Comparison of ENCODE assay signal across 25 cellular contexts in genomic region chr5:172280317-172280716, GRCh38.
"Had no signal": no experiment of that assay in that cellular context is flagged by ENCODE, and none has a peak within 500 bp of the region (broad histone marks: within the 10 kb centered on the region; RNA-seq: fewer than 3 reads in every experiment).

No MANE protein-coding gene starts in this region.

- H3K9me3 Mint-ChIP-seq: activated CD4-positive, alpha-beta memory T cell treated with anti-CD3 and anti-CD28 coated beads for 36 hours; activated naive CD4-positive, alpha-beta T cell treated with anti-CD3 and anti-CD28 coated beads, Interleukin-2, amount 10 ng/mL, durations not matched to agents 7 days and 5 days; activated naive CD8-positive, alpha-beta T cell treated with anti-CD3 and anti-CD28 coated beads, Interleukin-2, amount 10 ng/mL, durations not matched to agents 7 days and 5 days; activated T-cell treated with anti-CD3 and anti-CD28 coated beads, Interleukin-2, amount 50 U/mL, for 24 hours; central memory CD8-positive, alpha-beta T cell had no signal

- H3K27ac Mint-ChIP-seq: activated CD4-positive, alpha-beta memory T cell treated with anti-CD3 and anti-CD28 coated beads for 36 hours; activated CD4-positive, alpha-beta T cell treated with anti-CD3 and anti-CD28 coated beads, Interleukin-2, amount 10 ng/mL, durations not matched to agents 24 days and 14 days; activated naive CD4-positive, alpha-beta T cell treated with anti-CD3 and anti-CD28 coated beads, Interleukin-2, amount 10 ng/mL, durations not matched to agents 7 days and 5 days; activated naive CD8-positive, alpha-beta T cell treated with anti-CD3 and anti-CD28 coated beads, Interleukin-2, amount 10 ng/mL, durations not matched to agents 7 days and 5 days; activated T-cell treated with anti-CD3 and anti-CD28 coated beads, Interleukin-2, amount 50 U/mL, for 24 hours; nephron progenitor cell had no signal

- DNase-seq: activated CD4-positive, alpha-beta memory T cell treated with anti-CD3 and anti-CD28 coated beads for 36 hours; activated CD4-positive, alpha-beta T cell treated with anti-CD3 and anti-CD28 coated beads, Interleukin-2, amount 10 ng/mL, durations not matched to agents 24 days and 14 days; activated CD4-positive, CD25-positive, alpha-beta regulatory T cell treated with anti-CD3 and anti-CD28 coated beads, Interleukin-2, amount 50 U/mL, for 72 hours; activated CD8-positive, alpha-beta memory T cell treated with anti-CD3 and anti-CD28 coated beads, Interleukin-2, amount 50 U/mL, for 48 hours; activated gamma-delta T cell; activated naive CD4-positive, alpha-beta T cell treated with anti-CD3 and anti-CD28 coated beads, Interleukin-2, amount 10 ng/mL, durations not matched to agents 7 days and 5 days; activated naive CD8-positive, alpha-beta T cell treated with anti-CD3 and anti-CD28 coated beads, Interleukin-2, amount 10 ng/mL, durations not matched to agents 7 days and 5 days; activated T-cell treated with anti-CD3 and anti-CD28 coated beads, Interleukin-2, amount 50 U/mL, for 24 hours; dermis blood vessel endothelial cell; effector CD4-positive, alpha-beta T cell; gastrocnemius medialis; glutamatergic neuron; islet precursor cell; left ventricle myocardium superior; naive B cell; nephron progenitor cell; spleen; stimulated activated CD4-positive, alpha-beta T cell treated with anti-CD3 and anti-CD28 coated beads, Interleukin-2, amount 100 ng/mL, for 48 hours; stimulated activated naive CD8-positive, alpha-beta T cell treated with anti-CD3 and anti-CD28 coated beads, Interleukin-15, Interleukin-2, amounts not matched to agents 100 U/mL and 50 U/mL, for 24 hours; T-helper 2 cell; transverse colon; uterus had no signal

- H3K36me3 Mint-ChIP-seq: naive B cell had no signal

- H3K4me3 Mint-ChIP-seq: activated CD4-positive, alpha-beta memory T cell treated with anti-CD3 and anti-CD28 coated beads for 36 hours; activated CD4-positive, alpha-beta T cell treated with anti-CD3 and anti-CD28 coated beads, Interleukin-2, amount 10 ng/mL, durations not matched to agents 24 days and 14 days; activated naive CD4-positive, alpha-beta T cell treated with anti-CD3 and anti-CD28 coated beads, Interleukin-2, amount 10 ng/mL, durations not matched to agents 7 days and 5 days; activated naive CD8-positive, alpha-beta T cell treated with anti-CD3 and anti-CD28 coated beads, Interleukin-2, amount 10 ng/mL, durations not matched to agents 7 days and 5 days; activated T-cell treated with anti-CD3 and anti-CD28 coated beads, Interleukin-2, amount 50 U/mL, for 24 hours; central memory CD8-positive, alpha-beta T cell had no signal

- H3K9me3 ChIP-seq: gastrocnemius medialis, right atrium auricular region, spleen, testis, transverse colon, uterus had no signal

- H3K27ac ChIP-seq: gastrocnemius medialis, right atrium auricular region, spleen, transverse colon, uterus had no signal

- H3K27me3 Mint-ChIP-seq: activated CD4-positive, alpha-beta memory T cell treated with anti-CD3 and anti-CD28 coated beads for 36 hours; activated T-cell treated with anti-CD3 and anti-CD28 coated beads, Interleukin-2, amount 50 U/mL, for 24 hours; central memory CD8-positive, alpha-beta T cell; naive B cell had no signal

- H3K36me3 ChIP-seq: gastrocnemius medialis, right atrium auricular region, spleen, transverse colon, uterus had no signal

- H3K27me3 ChIP-seq: gastrocnemius medialis, right atrium auricular region, spleen, testis, transverse colon, uterus had no signal

- H3K4me3 ChIP-seq: gastrocnemius medialis, right atrium auricular region, spleen, testis, transverse colon, uterus had no signal
